24 cellular contexts compared by ENCODE assay signal in the genomic region with DNA sequence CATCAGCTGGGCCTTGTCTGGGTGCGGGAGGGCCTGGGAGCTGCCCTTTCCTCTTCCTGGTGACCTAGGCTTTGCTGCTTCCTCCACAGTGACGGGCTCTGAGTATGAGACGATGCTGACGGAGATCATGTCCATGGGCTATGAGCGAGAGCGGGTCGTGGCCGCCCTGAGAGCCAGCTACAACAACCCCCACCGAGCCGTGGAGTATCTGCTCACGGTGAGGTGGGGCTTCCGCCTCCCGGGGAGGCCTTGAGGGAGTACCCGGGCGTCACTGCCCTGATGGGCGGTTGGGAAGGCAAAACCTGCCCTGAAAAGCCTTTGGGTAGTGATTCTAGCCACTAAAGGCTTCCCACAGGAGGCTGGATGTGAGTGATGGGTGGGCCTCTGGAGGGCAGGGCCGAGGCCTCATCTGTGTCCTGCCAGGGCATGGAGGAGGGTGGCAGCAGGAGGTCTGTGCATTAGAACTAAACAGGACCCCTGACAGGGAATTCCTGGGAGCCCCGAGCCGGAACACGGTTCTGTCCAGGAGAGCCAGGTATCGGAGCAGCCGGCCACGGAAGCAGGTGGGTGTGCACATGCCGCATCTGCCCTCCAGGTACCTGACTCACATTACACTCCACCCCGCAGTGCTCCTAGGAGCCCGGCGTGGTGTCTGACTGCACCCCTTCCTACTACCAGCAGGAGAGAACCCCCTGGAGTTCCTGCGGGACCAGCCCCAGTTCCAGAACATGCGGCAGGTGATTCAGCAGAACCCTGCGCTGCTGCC. TPM values are rescaled to one million over a fixed set of nuclear protein-coding genes. Genes with fewer than 3 reads are reported as not detected.
A peak's percentile ranks its signal among the peaks of the same experiment; 100 is the strongest.
DNase-seq lines count a peak whose midpoint lies in the region; ATAC-seq and TF ChIP-seq lines count a peak whose summit lies in the region.
"Had no signal": no experiment of that assay in that cellular context is flagged by ENCODE, and none has a peak within 500 bp of the region (broad histone marks: within the 10 kb centered on the region; RNA-seq: fewer than 3 reads in every experiment).

No MANE protein-coding gene starts in this region.

- no peak for TF ChIP-seq CTCF in HFFc6 (IDR thresholded peaks at IDR 0.05)

- peaks cover 25% of the 10 kb centered on the region for H3K4me1 ChIP-seq in CD4-positive, alpha-beta memory T cell (ENCODE audit: insufficient read depth, low read length)
- H3K4me1 ChIP-seq in adipocyte (ENCODE audit: control insufficient read depth, insufficient read depth, low read length) (peaks cover 37% of the 10 kb centered on the region), neuronal stem cell (ENCODE audit: control insufficient read depth in 2 of 2, insufficient read depth in 1 of 2, low read depth in 1 of 2, low read length in 2 of 2) (peaks cover 0 to 6% of the 10 kb centered on the region in 2 donors)

- POLR2A ChIA-PET in CD4-positive, alpha-beta memory T cell (lab: Charles Lee; ENCODE audit: partially characterized antibody), result interaction anchor here (0.9 to 2.0 kb wide), 6 partner anchors 7 to 158 kb away, joined by 3 to 12 read pairs (median 6); a partner anchor contains a TSS

- peaks cover 49% of the 10 kb centered on the region for H3K36me3 ChIP-seq in CD4-positive, alpha-beta memory T cell (ENCODE audit: insufficient read depth, low read length)
- peaks cover 62% of the 10 kb centered on the region for H3K36me3 ChIP-seq in adipocyte (ENCODE audit: control insufficient read depth, insufficient read depth, low read length, severe bottlenecking)
- peaks cover 51 to 87% of the 10 kb centered on the region in 2 donors for H3K36me3 ChIP-seq in neuronal stem cell (replicated peaks in 1 of 2; ENCODE audit: control insufficient read depth in 2 of 2, insufficient read depth in 2 of 2, low read length in 2 of 2)

- H3K18ac ChIP-seq in neuronal stem cell (ENCODE audit: low read length), result no peak overlapping the region

- peaks cover 5% of the 10 kb centered on the region for H3K79me1 ChIP-seq in neuronal stem cell (ENCODE audit: low read depth, low read length)

- H3K4ac ChIP-seq in neuronal stem cell (ENCODE audit: low read length), result no peak overlapping the region

- no peak overlapping the region for H2BK12ac ChIP-seq in neuronal stem cell (ENCODE audit: low read length)

- H3K4me3 Mint-ChIP-seq in CD4-positive, alpha-beta memory T cell, result peak overlapping the region in 2 of 8 donors; percentile 4 to 40
- H3K4me3 Mint-ChIP-seq in HFFc6, result no peak overlapping the region
- H3K4me3 Mint-ChIP-seq: T-helper 2 cell treated with Interferon-gamma antibody and Interleukin-4, amounts not matched to agents 5 μg/mL and 100 μg/mL, for 36 hours had no signal

- no peaks in the 10 kb centered on the region for H3K9me3 ChIP-seq in CD4-positive, alpha-beta memory T cell (ENCODE audit: control insufficient read depth in 1 of 2, low read length in 2 of 2)
- H3K9me3 ChIP-seq in adipocyte (ENCODE audit: control insufficient read depth, low read length), result no peaks in the 10 kb centered on the region
- no peaks in the 10 kb centered on the region for H3K9me3 ChIP-seq in neuronal stem cell (replicated peaks in 1 of 2; ENCODE audit: control insufficient read depth in 2 of 2, insufficient read depth in 1 of 2, low read depth in 1 of 2, low read length in 2 of 2)
- H3K9me3 ChIP-seq: HAP-1, SK-N-SH, tibial artery had no signal

- no peak overlapping the region for H2BK120ac ChIP-seq in neuronal stem cell (ENCODE audit: low read depth, low read length)

- peaks cover 0 to 3% (median 0%) of the 10 kb centered on the region in 8 donors for H3K9me3 Mint-ChIP-seq in CD4-positive, alpha-beta memory T cell
- no peaks in the 10 kb centered on the region for H3K9me3 Mint-ChIP-seq in HFFc6
- H3K9me3 Mint-ChIP-seq: effector memory CD8-positive, alpha-beta T cell; T-helper 2 cell treated with Interferon-gamma antibody and Interleukin-4, amounts not matched to agents 5 μg/mL and 100 μg/mL, for 36 hours had no signal

- no peak overlapping the region for H2AFZ ChIP-seq in neuronal stem cell (ENCODE audit: low read length)

- no peak overlapping the region for H3K4me3 ChIP-seq in CD4-positive, alpha-beta memory T cell (ENCODE audit: low read length in 2 of 2)
- H3K4me3 ChIP-seq in adipocyte (ENCODE audit: low read length) (no peak overlapping the region), neuronal stem cell (ENCODE audit: low read length in 2 of 2) (no peak overlapping the region)
- H3K4me3 ChIP-seq: HAP-1, lung, smooth muscle cell, tibial artery had no signal

- no peak overlapping the region for H3K14ac ChIP-seq in neuronal stem cell (ENCODE audit: low read length)

- peak in 1 of 5 donors; percentile 28 for DNase-seq in CD4-positive, alpha-beta memory T cell
- DNase-seq in HFFc6 (no peak), adipocyte (ENCODE audit: low read depth) (no peak), neuronal stem cell (ENCODE audit: low spot score) (no peak), epidermal melanocyte (ENCODE audit: insufficient read length, low spot score) (no peak)
- DNase-seq: activated CD4-positive, alpha-beta T cell treated with anti-CD3 and anti-CD28 coated beads, Interleukin-2, amount 50 U/mL, for 4 hours; activated T-cell treated with anti-CD3 and anti-CD28 coated beads, Interleukin-2, amount 50 U/mL, for 48 hours; CD8-positive, alpha-beta memory T cell; effector memory CD8-positive, alpha-beta T cell; GDM1; kidney glomerular epithelial cell; MM.1S; NCI-H146; NCI-H526; SK-N-SH; stimulated activated naive CD4-positive, alpha-beta T cell; tibial artery had no signal

- H3K27ac Mint-ChIP-seq in CD4-positive, alpha-beta memory T cell, result peak overlapping the region in 4 of 7 donors; percentile 29 to 99 (median 60)
- peak overlapping the region; percentile 43; the same call in 1 of the 2 replicates for H3K27ac Mint-ChIP-seq in HFFc6
- H3K27ac Mint-ChIP-seq: effector memory CD8-positive, alpha-beta T cell; T-helper 2 cell treated with Interferon-gamma antibody and Interleukin-4, amounts not matched to agents 5 μg/mL and 100 μg/mL, for 36 hours had no signal

- peak overlapping the region; percentile 93 for H3K9ac ChIP-seq in adipocyte (ENCODE audit: low read length)
- peak overlapping the region; percentile 13 for H3K9ac ChIP-seq in neuronal stem cell (ENCODE audit: low read depth, low read length, poor library complexity)
- H3K9ac ChIP-seq: SK-N-SH had no signal

- no CpG with 5 or more reads among the region's 30 CpGs for WGBS in neuronal stem cell (ENCODE audit: extremely low coverage in 2 of 2, insufficient read length in 2 of 2, insufficient replicate concordance in 1 of 2), 2 donors

- peaks cover 0 to 2% of the 10 kb centered on the region in 2 donors for H3K27me3 Mint-ChIP-seq in CD4-positive, alpha-beta memory T cell
- H3K27me3 Mint-ChIP-seq in HFFc6 (ENCODE audit: insufficient read depth), result peaks cover 4% of the 10 kb centered on the region; the same call in 1 of the 2 replicates
- H3K27me3 Mint-ChIP-seq: effector memory CD8-positive, alpha-beta T cell had no signal

- H3K36me3 Mint-ChIP-seq in CD4-positive, alpha-beta memory T cell, result peaks cover 30 to 71% of the 10 kb centered on the region in 2 donors
- peaks cover 57% of the 10 kb centered on the region for H3K36me3 Mint-ChIP-seq in HFFc6 (ENCODE audit: low read depth)

- H2BK15ac ChIP-seq in neuronal stem cell (ENCODE audit: low read length), result no peak overlapping the region

- intact Hi-C loops in CD4-positive, alpha-beta memory T cell (cut with micrococcal nuclease), result loop anchor here (5.0 kb wide), 1 partner anchor 156 kb away; a partner anchor contains a TSS

- CTCF ChIA-PET in CD4-positive, alpha-beta memory T cell (lab: Charles Lee; ENCODE audit: partially characterized antibody), result interaction anchor here (0.8 to 1.5 kb wide), 2 partner anchors 16 to 17 kb away, joined by 5 to 7 read pairs; no protein-coding TSS in a partner anchor

- no peak overlapping the region for H2AK5ac ChIP-seq in neuronal stem cell (ENCODE audit: low read depth, low read length)

- no peak overlapping the region for H3K23ac ChIP-seq in neuronal stem cell (ENCODE audit: low read depth, low read length, poor library complexity)

- ATAC-seq in HG03108 (IDR thresholded peaks at IDR 0.05; ENCODE audit: unreplicated experiment) (no peak), GM18517 (IDR thresholded peaks at IDR 0.05; ENCODE audit: unreplicated experiment) (no peak)
- ATAC-seq: effector memory CD8-positive, alpha-beta T cell had no signal

- H4K8ac ChIP-seq in neuronal stem cell (ENCODE audit: low read depth, low read length), result no peak overlapping the region

- H3K4me1 Mint-ChIP-seq in CD4-positive, alpha-beta memory T cell, result peaks cover 9 to 39% (median 16%) of the 10 kb centered on the region in 4 donors
- peaks cover 46% of the 10 kb centered on the region for H3K4me1 Mint-ChIP-seq in HFFc6 (ENCODE audit: low read depth)

- H4K91ac ChIP-seq in neuronal stem cell (ENCODE audit: low read depth, low read length, poor library complexity), result no peak overlapping the region

- H3K27me3 ChIP-seq in CD4-positive, alpha-beta memory T cell (ENCODE audit: insufficient read depth, low read length), result no peaks in the 10 kb centered on the region
- H3K27me3 ChIP-seq in adipocyte (replicated peaks; ENCODE audit: control insufficient read depth, insufficient read depth, low read length) (no peaks in the 10 kb centered on the region), neuronal stem cell (ENCODE audit: control insufficient read depth in 3 of 3, insufficient read depth in 3 of 3, low read depth in 1 of 3, low read length in 3 of 3) (no peaks in the 10 kb centered on the region)
- H3K27me3 ChIP-seq: tibial artery had no signal

- H2BK5ac ChIP-seq in neuronal stem cell (ENCODE audit: low read length), result no peak overlapping the region

- no peak overlapping the region for H3K27ac ChIP-seq in CD4-positive, alpha-beta memory T cell (ENCODE audit: low read depth, low read length)
- no peak overlapping the region for H3K27ac ChIP-seq in neuronal stem cell (replicated peaks; ENCODE audit: low read length)
- H3K27ac ChIP-seq: VCaP had no signal

- no peak overlapping the region for H3K4me2 ChIP-seq in neuronal stem cell (ENCODE audit: insufficient read depth, low read length, poor library complexity, severe bottlenecking)
- H3K4me2 ChIP-seq: SK-N-SH, smooth muscle cell had no signal

RNA-seq across cellular contexts. Expression of a gene that starts 3.1 kb away (rescaled TPM):
- 10 to 100 TPM; 88.6 to 98.4 TPM for total RNA-seq in CD4-positive, alpha-beta memory T cell
- 100 to 1,000 TPM in 1 of 2 donors, 10 to 100 TPM in 1; 77.0 to 105 TPM for polyA plus RNA-seq in CD4-positive, alpha-beta memory T cell
- 100 to 1,000 TPM; 108 to 140 (median 129) TPM for total RNA-seq in HFFc6 (2021; fragmentation: NEBNext Ultra II Directional; extraction: Animal tissue kit (Norgen Biotek cat#: 25700))
- 115 TPM for polyA plus RNA-seq in neuronal stem cell (2013, experiment 1 of 2)
- polyA plus RNA-seq in neuronal stem cell (2013, experiment 2 of 2), result 115 TPM

RNA-seq across cellular contexts. Expression of a gene that starts 8.2 kb away (rescaled TPM):
- 10 to 100 TPM; 14.7 to 17.9 TPM for total RNA-seq in CD4-positive, alpha-beta memory T cell
- 10 to 100 TPM; 61.0 to 65.1 TPM for polyA plus RNA-seq in CD4-positive, alpha-beta memory T cell
- 10 to 100 TPM; 34.3 to 54.3 (median 46.9) TPM for total RNA-seq in HFFc6 (2021; fragmentation: NEBNext Ultra II Directional; extraction: Animal tissue kit (Norgen Biotek cat#: 25700))
- 34.0 TPM for polyA plus RNA-seq in neuronal stem cell (2013, experiment 1 of 2)
- 31.8 TPM for polyA plus RNA-seq in neuronal stem cell (2013, experiment 2 of 2)

RNA-seq across cellular contexts. Expression of a gene that starts 10.4 kb away (rescaled TPM):
- total RNA-seq in CD4-positive, alpha-beta memory T cell, result 100 to 1,000 TPM; 484 to 499 TPM
- polyA plus RNA-seq in CD4-positive, alpha-beta memory T cell, result 100 to 1,000 TPM in 1 of 2 donors, 10 to 100 TPM in 1; 87.5 to 151 TPM
- 1,000 to 10,000 TPM; 1,716 to 2,461 (median 2,371) TPM for total RNA-seq in HFFc6 (2021; fragmentation: NEBNext Ultra II Directional; extraction: Animal tissue kit (Norgen Biotek cat#: 25700))
- polyA plus RNA-seq in neuronal stem cell (2013, experiment 1 of 2), result 336 TPM
- 330 TPM for polyA plus RNA-seq in neuronal stem cell (2013, experiment 2 of 2)

RNA-seq across cellular contexts. Expression of a gene that starts 15.3 kb away (rescaled TPM):
- total RNA-seq in CD4-positive, alpha-beta memory T cell, result 10 to 100 TPM; 53.8 to 59.1 TPM
- 10 to 100 TPM; 63.2 to 68.1 TPM for polyA plus RNA-seq in CD4-positive, alpha-beta memory T cell
- total RNA-seq in HFFc6 (2021; fragmentation: NEBNext Ultra II Directional; extraction: Animal tissue kit (Norgen Biotek cat#: 25700)), result 100 to 1,000 TPM in 1 of 6 experiments, 10 to 100 TPM in 5; 87.8 to 101 (median 90.4) TPM
- 35.0 TPM for polyA plus RNA-seq in neuronal stem cell (2013, experiment 1 of 2)
- 35.6 TPM for polyA plus RNA-seq in neuronal stem cell (2013, experiment 2 of 2)

RNA-seq across cellular contexts. Expression of a gene that starts 20.6 kb away (rescaled TPM):
- total RNA-seq in CD4-positive, alpha-beta memory T cell, result not detected
- not detected for polyA plus RNA-seq in CD4-positive, alpha-beta memory T cell
- not detected for total RNA-seq in HFFc6 (2021; fragmentation: NEBNext Ultra II Directional; extraction: Animal tissue kit (Norgen Biotek cat#: 25700))
- polyA plus RNA-seq in neuronal stem cell (2013, experiment 1 of 2), result 0.03 TPM
- 0.03 TPM for polyA plus RNA-seq in neuronal stem cell (2013, experiment 2 of 2)
- total RNA-seq: CD8-positive, alpha-beta memory T cell; smooth muscle cell had no signal
- polyA plus RNA-seq: CD8-positive, alpha-beta memory T cell; smooth muscle cell had no signal
